In the genomic region with DNA sequence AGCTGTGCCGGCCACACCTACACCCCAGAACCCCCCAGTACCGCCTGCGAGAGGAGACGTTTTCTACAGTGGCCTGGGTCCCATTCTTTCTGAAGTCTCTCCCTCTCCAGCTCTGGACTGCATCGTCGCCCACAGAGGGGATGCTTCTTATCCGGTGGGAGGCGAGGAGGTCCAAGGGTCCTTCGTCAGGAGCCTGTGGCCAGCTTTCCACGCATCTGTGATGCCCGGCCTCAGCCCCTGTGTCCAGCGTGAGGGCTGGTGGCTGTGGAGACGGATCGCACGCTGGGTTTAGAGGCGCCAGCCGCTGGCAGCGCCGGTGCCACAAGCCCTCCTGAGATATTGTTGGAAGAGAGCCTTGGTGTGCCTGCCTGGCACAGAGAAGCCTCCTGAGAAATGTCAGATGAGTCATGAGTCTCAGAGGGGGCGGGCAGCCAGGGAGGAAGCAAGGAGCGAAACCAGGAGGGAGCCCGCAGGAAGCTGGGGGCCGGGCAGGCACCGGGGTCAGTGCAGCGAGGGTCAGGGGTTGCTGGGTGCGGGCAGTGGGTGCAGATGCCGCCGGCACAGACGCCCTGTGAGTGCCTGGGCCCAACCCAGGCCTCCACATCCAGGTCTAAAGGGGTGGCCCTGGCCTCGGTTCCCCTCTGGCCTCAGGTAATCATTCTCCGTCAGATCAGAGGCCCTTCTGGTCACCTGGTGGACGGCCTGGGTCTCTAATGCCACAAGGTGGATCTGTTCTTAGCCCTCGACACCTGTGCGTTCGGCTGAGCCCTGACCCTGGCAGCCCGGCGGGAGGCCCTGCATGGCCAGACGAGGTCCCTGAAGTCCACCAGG, we compare ENCODE assay signal across 10 cellular contexts.
DNase-seq lines count a peak whose midpoint lies in the region; ATAC-seq and TF ChIP-seq lines count a peak whose summit lies in the region.
"Had no signal": no experiment of that assay in that cellular context is flagged by ENCODE, and none has a peak within 500 bp of the region (broad histone marks: within the 10 kb centered on the region; RNA-seq: fewer than 3 reads in every experiment).

No MANE protein-coding gene starts in this region.

- TF ChIP-seq POLR2A in NB4 (IDR thresholded peaks at IDR 0.05; ENCODE audit: extremely low read depth, insufficient read length): no peak

- ATAC-seq in esophagus mucosa (peak; percentile 71), HG03520 (IDR thresholded peaks at IDR 0.05; ENCODE audit: unreplicated experiment) (no peak)
- ATAC-seq: activated CD8-positive, alpha-beta T cell treated with anti-CD3 and anti-CD28 coated beads for 36 hours; stimulated activated effector memory CD8-positive, alpha-beta T cell treated with anti-CD3 and anti-CD28 coated beads, Interleukin-12 subunit alpha, Interleukin-12 subunit beta, amount 100 ng/mL, for 72 hours had no signal

- H3K4me3 ChIP-seq in NB4 (ENCODE audit: low read depth, low read length) (no peak overlapping the region), retinal pigment epithelial cell (ENCODE audit: low read length) (no peak overlapping the region)

- TF ChIP-seq CTCF in NB4 (IDR thresholded peaks at IDR 0.05; ENCODE audit: low read depth, low read length): no peak
- no peak for TF ChIP-seq CTCF in retinal pigment epithelial cell (conservative IDR thresholded peaks at IDR 0.05; ENCODE audit: low read depth, low read length)

- DNase-seq in EL (peak; percentile 64), NB4 (ENCODE audit: low read depth) (peak; percentile 50), retinal pigment epithelial cell (ENCODE audit: low read depth) (peak; percentile 71), D341Med (ENCODE audit: low spot score) (no peak)
- no peak for DNase-seq in activated CD4-positive, CD25-positive, alpha-beta regulatory T cell (lab: John Stamatoyannopoulos, UW)
- DNase-seq in activated naive CD4-positive, alpha-beta T cell treated with Interleukin-2 at 50 U/mL for 16 hours: no peak
- DNase-seq: activated CD8-positive, alpha-beta T cell treated with anti-CD3 and anti-CD28 coated beads for 36 hours had no signal

Comparison
In these comparisons a context has a peak if more than half of its experiments do, and no peak if none do; other contexts are left out.
1. DNase-seq: peak in EL (single experiment), NB4 (single experiment) and retinal pigment epithelial cell (single experiment); none in activated CD4-positive, CD25-positive, alpha-beta regulatory T cell (0 of 4), D341Med (single experiment) and activated naive CD4-positive, alpha-beta T cell treated with Interleukin-2 at 50 U/mL for 16 hours (single experiment).